ENCODE assay signal across 1 cellular context in genomic region chr1:99992760-99993467, GRCh38.
A peak's percentile ranks its signal among the peaks of the same experiment; 100 is the strongest.
TF ChIP-seq lines count a peak whose summit lies in the region.

No MANE protein-coding gene starts in this region.

TF ChIP-seq in K562, 482 proteins besides CTCF, POLR2A, EP300 and RAD21 (continued from another document):
- no peak for TF ChIP-seq ESRRB (CRISPR knock-in tag; IDR thresholded peaks at IDR 0.05; ENCODE audit: borderline replicate concordance)
- TF ChIP-seq ZNF445 (CRISPR knock-in tag; IDR thresholded peaks at IDR 0.05; ENCODE audit: low read depth) = no peak
- no peak for TF ChIP-seq MCM2 (IDR thresholded peaks at IDR 0.05; ENCODE audit: low read depth)
- TF ChIP-seq THRB (CRISPR knock-in tag; conservative IDR thresholded peaks at IDR 0.05) = no peak
- peak; percentile 43; the same call in 1 of the 2 replicates for TF ChIP-seq NFE2L1 (tag; IDR thresholded peaks at IDR 0.05; ENCODE audit: borderline replicate concordance, low read depth)
- peak; percentile 80 for TF ChIP-seq ZNF384 (IDR thresholded peaks at IDR 0.05; ENCODE audit: low read depth, low read length)
- no peak for TF ChIP-seq PHB (CRISPR knock-in tag; IDR thresholded peaks at IDR 0.05)
- TF ChIP-seq FOXJ2 (tag; IDR thresholded peaks at IDR 0.05) = no peak
- no peak for TF ChIP-seq ZNF584 (CRISPR knock-in tag; IDR thresholded peaks at IDR 0.05; ENCODE audit: low read depth)
- peak; percentile 64; the same call in 1 of the 2 replicates for TF ChIP-seq CC2D1A (IDR thresholded peaks at IDR 0.05)
- no peak for TF ChIP-seq SAFB (IDR thresholded peaks at IDR 0.05; ENCODE audit: borderline replicate concordance, low read depth, low read length)
- TF ChIP-seq JUND (IDR thresholded peaks at IDR 0.05; ENCODE audit: borderline replicate concordance, low read depth, low read length) = peak; percentile 63; the same call in 1 of the 2 replicates
- TF ChIP-seq JUND (tag; IDR thresholded peaks at IDR 0.05; ENCODE audit: borderline replicate concordance, low read depth, low read length) = 0 out of 3 replicates have a peak, but pooled peaks have one; percentile 38
- TF ChIP-seq HOMEZ (CRISPR knock-in tag; IDR thresholded peaks at IDR 0.05) = no peak
- TF ChIP-seq SNRNP70 (optimal IDR thresholded peaks at IDR 0.05; ENCODE audit: low read depth, low read length) = no peak
- no peak for TF ChIP-seq SMC3 (conservative IDR thresholded peaks at IDR 0.05; ENCODE audit: insufficient read depth, low read depth, low read length)
- no peak for TF ChIP-seq NBN (IDR thresholded peaks at IDR 0.05; ENCODE audit: low read depth)
- peak; percentile 84 for TF ChIP-seq DPF2 (IDR thresholded peaks at IDR 0.05)
- no peak for TF ChIP-seq RUNX1 (IDR thresholded peaks at IDR 0.05; ENCODE audit: low read depth)
- TF ChIP-seq, protein P1, sequence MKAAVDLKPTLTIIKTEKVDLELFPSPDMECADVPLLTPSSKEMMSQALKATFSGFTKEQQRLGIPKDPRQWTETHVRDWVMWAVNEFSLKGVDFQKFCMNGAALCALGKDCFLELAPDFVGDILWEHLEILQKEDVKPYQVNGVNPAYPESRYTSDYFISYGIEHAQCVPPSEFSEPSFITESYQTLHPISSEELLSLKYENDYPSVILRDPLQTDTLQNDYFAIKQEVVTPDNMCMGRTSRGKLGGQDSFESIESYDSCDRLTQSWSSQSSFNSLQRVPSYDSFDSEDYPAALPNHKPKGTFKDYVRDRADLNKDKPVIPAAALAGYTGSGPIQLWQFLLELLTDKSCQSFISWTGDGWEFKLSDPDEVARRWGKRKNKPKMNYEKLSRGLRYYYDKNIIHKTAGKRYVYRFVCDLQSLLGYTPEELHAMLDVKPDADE (conservative IDR thresholded peaks at IDR 0.05; ENCODE audit: control insufficient read depth, low read depth, low read length) = no peak
- no peak for TF ChIP-seq HCFC1 (IDR thresholded peaks at IDR 0.05; ENCODE audit: low read depth, low read length)
- TF ChIP-seq RBFOX2 (IDR thresholded peaks at IDR 0.05; ENCODE audit: low read depth, low read length) = no peak
- TF ChIP-seq MAFK (IDR thresholded peaks at IDR 0.05; ENCODE audit: low read length) = peak; percentile 48; the same call in 1 of the 2 replicates
- no peak for TF ChIP-seq ZNF311 (CRISPR knock-in tag; IDR thresholded peaks at IDR 0.05)
- no peak for TF ChIP-seq CHCHD3 (CRISPR knock-in tag; IDR thresholded peaks at IDR 0.05)
- no peak for TF ChIP-seq TCF3 (CRISPR knock-in tag; IDR thresholded peaks at IDR 0.05)
- TF ChIP-seq CEBPG (CRISPR knock-in tag; IDR thresholded peaks at IDR 0.05) = no peak
- TF ChIP-seq CEBPG (tag; conservative IDR thresholded peaks at IDR 0.05 in 1 of 2, IDR thresholded peaks at IDR 0.05 in 1 of 2) = no peak
- TF ChIP-seq, protein P2, sequence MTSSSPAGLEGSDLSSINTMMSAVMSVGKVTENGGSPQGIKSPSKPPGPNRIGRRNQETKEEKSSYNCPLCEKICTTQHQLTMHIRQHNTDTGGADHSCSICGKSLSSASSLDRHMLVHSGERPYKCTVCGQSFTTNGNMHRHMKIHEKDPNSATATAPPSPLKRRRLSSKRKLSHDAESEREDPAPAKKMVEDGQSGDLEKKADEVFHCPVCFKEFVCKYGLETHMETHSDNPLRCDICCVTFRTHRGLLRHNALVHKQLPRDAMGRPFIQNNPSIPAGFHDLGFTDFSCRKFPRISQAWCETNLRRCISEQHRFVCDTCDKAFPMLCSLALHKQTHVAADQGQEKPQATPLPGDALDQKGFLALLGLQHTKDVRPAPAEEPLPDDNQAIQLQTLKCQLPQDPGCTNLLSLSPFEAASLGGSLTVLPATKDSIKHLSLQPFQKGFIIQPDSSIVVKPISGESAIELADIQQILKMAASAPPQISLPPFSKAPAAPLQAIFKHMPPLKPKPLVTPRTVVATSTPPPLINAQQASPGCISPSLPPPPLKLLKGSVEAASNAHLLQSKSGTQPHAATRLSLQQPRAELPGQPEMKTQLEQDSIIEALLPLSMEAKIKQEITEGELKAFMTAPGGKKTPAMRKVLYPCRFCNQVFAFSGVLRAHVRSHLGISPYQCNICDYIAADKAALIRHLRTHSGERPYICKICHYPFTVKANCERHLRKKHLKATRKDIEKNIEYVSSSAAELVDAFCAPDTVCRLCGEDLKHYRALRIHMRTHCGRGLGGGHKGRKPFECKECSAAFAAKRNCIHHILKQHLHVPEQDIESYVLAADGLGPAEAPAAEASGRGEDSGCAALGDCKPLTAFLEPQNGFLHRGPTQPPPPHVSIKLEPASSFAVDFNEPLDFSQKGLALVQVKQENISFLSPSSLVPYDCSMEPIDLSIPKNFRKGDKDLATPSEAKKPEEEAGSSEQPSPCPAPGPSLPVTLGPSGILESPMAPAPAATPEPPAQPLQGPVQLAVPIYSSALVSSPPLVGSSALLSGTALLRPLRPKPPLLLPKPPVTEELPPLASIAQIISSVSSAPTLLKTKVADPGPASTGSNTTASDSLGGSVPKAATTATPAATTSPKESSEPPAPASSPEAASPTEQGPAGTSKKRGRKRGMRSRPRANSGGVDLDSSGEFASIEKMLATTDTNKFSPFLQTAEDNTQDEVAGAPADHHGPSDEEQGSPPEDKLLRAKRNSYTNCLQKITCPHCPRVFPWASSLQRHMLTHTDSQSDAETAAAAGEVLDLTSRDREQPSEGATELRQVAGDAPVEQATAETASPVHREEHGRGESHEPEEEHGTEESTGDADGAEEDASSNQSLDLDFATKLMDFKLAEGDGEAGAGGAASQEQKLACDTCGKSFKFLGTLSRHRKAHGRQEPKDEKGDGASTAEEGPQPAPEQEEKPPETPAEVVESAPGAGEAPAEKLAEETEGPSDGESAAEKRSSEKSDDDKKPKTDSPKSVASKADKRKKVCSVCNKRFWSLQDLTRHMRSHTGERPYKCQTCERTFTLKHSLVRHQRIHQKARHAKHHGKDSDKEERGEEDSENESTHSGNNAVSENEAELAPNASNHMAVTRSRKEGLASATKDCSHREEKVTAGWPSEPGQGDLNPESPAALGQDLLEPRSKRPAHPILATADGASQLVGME (CRISPR knock-in tag; IDR thresholded peaks at IDR 0.05) = no peak
- TF ChIP-seq HIVEP1 (CRISPR knock-in tag; IDR thresholded peaks at IDR 0.05) = no peak
- no peak for TF ChIP-seq BMI1 (IDR thresholded peaks at IDR 0.05; ENCODE audit: low read length)
- TF ChIP-seq SETDB1 (IDR thresholded peaks at IDR 0.05; ENCODE audit: low read length) = no peak
- TF ChIP-seq ZNF197 (CRISPR knock-in tag; IDR thresholded peaks at IDR 0.05; ENCODE audit: low read depth) = no peak
- no peak for TF ChIP-seq ZNF431 (CRISPR knock-in tag; IDR thresholded peaks at IDR 0.05)
- no peak for TF ChIP-seq RNF2 (IDR thresholded peaks at IDR 0.05)
- no peak for TF ChIP-seq SAFB2 (IDR thresholded peaks at IDR 0.05; ENCODE audit: borderline replicate concordance, low read depth, low read length, severe bottlenecking)
